9 cellular contexts compared by ENCODE assay signal in genomic region chr13:25372275-25373081, GRCh38. TPM values are rescaled to one million over a fixed set of nuclear protein-coding genes. Genes with fewer than 3 reads are reported as not detected.
A peak's percentile ranks its signal among the peaks of the same experiment; 100 is the strongest.
DNase-seq lines count a peak whose midpoint lies in the region; ATAC-seq and TF ChIP-seq lines count a peak whose summit lies in the region.
"Had no signal": no experiment of that assay in that cellular context is flagged by ENCODE, and none has a peak within 500 bp of the region (broad histone marks: within the 10 kb centered on the region; RNA-seq: fewer than 3 reads in every experiment).

No MANE protein-coding gene starts in this region.

- H3K27me3 ChIP-seq in AG04450 (ENCODE audit: control insufficient read depth, insufficient read depth, low read length) (peaks cover 46% of the 10 kb centered on the region), IMR-90 (ENCODE audit: control insufficient read depth, insufficient read depth, low read length) (peaks cover 57% of the 10 kb centered on the region), transverse colon (peaks cover 85% of the 10 kb centered on the region)

- intact Hi-C loops in IMR-90 (cut with micrococcal nuclease) = no loop called here
- intact Hi-C loops in transverse colon (cut with DNase I; ENCODE audit: low total_unique reads) = no loop called here

- H3K56ac ChIP-seq in IMR-90 (ENCODE audit: extremely low read depth, insufficient read depth, low read length) = no peak overlapping the region

- DNase-seq in AG04450 (ENCODE audit: low read depth, low spot score) (no peak), IMR-90 (no peak), cerebellum (ENCODE audit: low spot score) (peak; percentile 45), NCI-H128 (lab: John Stamatoyannopoulos, UW; ENCODE audit: unreplicated experiment) (no peak), transverse colon (no peak), NCI-H446 (lab: John Stamatoyannopoulos, UW) (no peak)
- DNase-seq in naive thymus-derived CD8-positive, alpha-beta T cell = no peak
- DNase-seq: T-helper 1 cell had no signal

- H3K27ac ChIP-seq in AG04450 (ENCODE audit: low read depth, low read length) (no peak overlapping the region), IMR-90 (ENCODE audit: insufficient read depth, low read length) (no peak overlapping the region), transverse colon (no peak overlapping the region)

- no peak overlapping the region for H3K23ac ChIP-seq in IMR-90 (ENCODE audit: low read depth, low read length)

- H2AK9ac ChIP-seq in IMR-90 (replicated peaks; ENCODE audit: low read depth, low read length, poor library complexity) = no peak overlapping the region

- no peak overlapping the region for H2BK20ac ChIP-seq in IMR-90 (ENCODE audit: low read depth, low read length)

- H3K79me1 ChIP-seq in IMR-90 (ENCODE audit: low read depth in 1 of 2, low read length in 2 of 2) = no peaks in the 10 kb centered on the region

- no peak overlapping the region for H2BK5ac ChIP-seq in IMR-90 (ENCODE audit: low read depth, low read length, poor library complexity, severe bottlenecking)

- no peak overlapping the region for H3K4ac ChIP-seq in IMR-90 (ENCODE audit: low read depth, low read length)

- TF ChIP-seq RAD21 in IMR-90 (IDR thresholded peaks at IDR 0.05; ENCODE audit: low read length) = no peak

- H3K14ac ChIP-seq in IMR-90 (replicated peaks; ENCODE audit: low read depth, low read length) = no peak overlapping the region

- no peak for TF ChIP-seq CTCF in AG04450 (IDR thresholded peaks at IDR 0.05; ENCODE audit: low read depth, low read length)
- TF ChIP-seq CTCF in IMR-90 (conservative IDR thresholded peaks at IDR 0.05; ENCODE audit: low read depth, low read length) = no peak
- TF ChIP-seq CTCF in transverse colon (IDR thresholded peaks at IDR 0.05) = no peak

- H2AFZ ChIP-seq in IMR-90 (replicated peaks; ENCODE audit: low read length, poor library complexity) = peak overlapping the region; percentile 77

- no peak overlapping the region for H4K91ac ChIP-seq in IMR-90 (ENCODE audit: insufficient read depth, low read depth, low read length)

- H3K9me3 ChIP-seq in AG04450 (ENCODE audit: control insufficient read depth, insufficient read depth, low read length) (no peaks in the 10 kb centered on the region; the same call in 1 of the 2 replicates), IMR-90 (ENCODE audit: control insufficient read depth, insufficient read depth, low read length) (no peaks in the 10 kb centered on the region), transverse colon (no peaks in the 10 kb centered on the region)

- H2AK5ac ChIP-seq in IMR-90 (ENCODE audit: low read depth, low read length) = no peak overlapping the region

- peak overlapping the region; percentile 86; the same call in 1 of the 2 replicates for H3K4me2 ChIP-seq in IMR-90 (ENCODE audit: low read depth, low read length)

- in situ Hi-C loops in IMR-90 (cut with MboI; ENCODE audit: low sequenced_read_pairs) (loop anchor here (10.0 kb wide), 1 partner anchor 138 kb away; no protein-coding TSS in a partner anchor), transverse colon (cut with MboI; ENCODE audit: low pct_ligation_motif_present in 1 of 4, low pct_unique_long_range_greater_than_20kb in 1 of 4, low sequenced_read_pairs in 3 of 4) (loop anchor here in 1 of 4 donors (10.0 kb wide), 1 partner anchor 138 kb away; no protein-coding TSS in a partner anchor)

- 10% methylated on average over 41 of the region's 84 CpGs; no CpG with 5 or more reads in 1 of the 2 experiments for WGBS in IMR-90 (ENCODE audit: extremely low coverage in 2 of 2, insufficient read length in 1 of 2), 2 experiments
- 36 to 59% methylated on average over 5 to 44 of the region's 84 CpGs for WGBS in transverse colon (ENCODE audit: low coverage in 1 of 2), 2 donors

- H3K4me3 Mint-ChIP-seq in naive thymus-derived CD8-positive, alpha-beta T cell = peak overlapping the region in 6 of 10 donors; percentile 11 to 63 (median 47)

- no peak for TF ChIP-seq EP300 in transverse colon (IDR thresholded peaks at IDR 0.05; ENCODE audit: low read depth)

- no peak overlapping the region for H2BK15ac ChIP-seq in IMR-90 (ENCODE audit: low read depth, low read length)

- peaks cover 5 to 11% (median 8%) of the 10 kb centered on the region in 4 donors for H3K4me1 Mint-ChIP-seq in naive thymus-derived CD8-positive, alpha-beta T cell

- no peaks in the 10 kb centered on the region for H3K9me1 ChIP-seq in IMR-90 (ENCODE audit: insufficient read depth, low read length)

- CTCF ChIA-PET in AG04450 (lab: Charles Lee) = interaction anchor here (0.7 to 1.0 kb wide), 3 partner anchors 12 to 265 kb away, joined by 3 read pairs; no protein-coding TSS in a partner anchor
- CTCF ChIA-PET in IMR-90 (lab: Yijun Ruan, JAX) = no interaction called here

- no peaks in the 10 kb centered on the region for H4K20me1 ChIP-seq in IMR-90 (ENCODE audit: insufficient read depth, low read length)

- no peak overlapping the region for H3K27ac Mint-ChIP-seq in naive thymus-derived CD8-positive, alpha-beta T cell

- H3K9ac ChIP-seq in IMR-90 (ENCODE audit: low read depth, low read length) = no peak overlapping the region

- H3K9me3 Mint-ChIP-seq in naive thymus-derived CD8-positive, alpha-beta T cell = no peaks in the 10 kb centered on the region

- peaks cover 0 to 5% (median 0%) of the 10 kb centered on the region in 3 donors for H3K36me3 Mint-ChIP-seq in naive thymus-derived CD8-positive, alpha-beta T cell

- H3K36me3 ChIP-seq in IMR-90 (ENCODE audit: control insufficient read depth, insufficient read depth, low read length) = no peaks in the 10 kb centered on the region
- H3K36me3 ChIP-seq in transverse colon = no peaks in the 10 kb centered on the region

- no peak overlapping the region for H4K5ac ChIP-seq in IMR-90 (ENCODE audit: low read depth, low read length)

- no peak overlapping the region for H3K18ac ChIP-seq in IMR-90 (ENCODE audit: low read depth, low read length)

- TF ChIP-seq POLR2A in IMR-90 (IDR thresholded peaks at IDR 0.05; ENCODE audit: low read depth, low read length) = no peak
- TF ChIP-seq POLR2A in transverse colon (IDR thresholded peaks at IDR 0.05) = no peak

- peaks cover 42 to 71% (median 62%) of the 10 kb centered on the region in 5 donors for H3K27me3 Mint-ChIP-seq in naive thymus-derived CD8-positive, alpha-beta T cell

- POLR2A ChIA-PET in AG04450 (lab: Yijun Ruan, JAX) (no interaction called here), IMR-90 (lab: Charles Lee; ENCODE audit: unreplicated experiment) (no interaction called here)
- POLR2A ChIA-PET in naive thymus-derived CD8-positive, alpha-beta T cell (lab: Charles Lee) = no interaction called here

- H4K8ac ChIP-seq in IMR-90 (ENCODE audit: low read depth in 2 of 2, low read length in 2 of 2) = no peak overlapping the region

- H2BK120ac ChIP-seq in IMR-90 (ENCODE audit: low read depth, low read length) = no peak overlapping the region

- BruUV-seq in IMR-90 (replicated peaks; lab: Mats Ljungman, UMichigan) = no TSS peak

- peak overlapping the region; percentile 40 for H3K4me3 ChIP-seq in AG04450 (ENCODE audit: low read depth, low read length)
- peak overlapping the region; percentile 45 for H3K4me3 ChIP-seq in IMR-90 (ENCODE audit: insufficient read depth, low read depth, low read length)
- H3K4me3 ChIP-seq in transverse colon = peak overlapping the region in 2 of 4 donors; percentile 23 to 47

- no peaks in the 10 kb centered on the region for H3K4me1 ChIP-seq in IMR-90 (ENCODE audit: control insufficient read depth, insufficient read depth, low read length)
- H3K4me1 ChIP-seq in transverse colon = peaks cover 0 to 10% (median 3%) of the 10 kb centered on the region in 4 donors

- dilution Hi-C loops in IMR-90 (cut with HindIII; ENCODE audit: low sequenced_read_pairs, unreplicated experiment) = no loop called here

- ATAC-seq in IMR-90 (ENCODE audit: low read depth) (peak; percentile 31; the same call in 1 of the 2 replicates), GM21825 (IDR thresholded peaks at IDR 0.05; ENCODE audit: unreplicated experiment) (no peak)
- ATAC-seq in naive thymus-derived CD8-positive, alpha-beta T cell = no peak

TF ChIP-seq in IMR-90, 13 proteins besides CTCF, POLR2A, EP300 and RAD21 (continues in another document):
- TF ChIP-seq ELK1 (IDR thresholded peaks at IDR 0.05; ENCODE audit: borderline replicate concordance, low read depth, low read length) (no peak), CHD1 (IDR thresholded peaks at IDR 0.05; ENCODE audit: low read depth, low read length) (no peak), SMC3 (IDR thresholded peaks at IDR 0.05; ENCODE audit: low read depth, low read length) (no peak), MAFK (IDR thresholded peaks at IDR 0.05; ENCODE audit: low read depth, low read length) (no peak), BHLHE40 (IDR thresholded peaks at IDR 0.05; ENCODE audit: low read depth, low read length) (no peak), FOS (IDR thresholded peaks at IDR 0.05; ENCODE audit: low read depth, low read length) (no peak), CEBPB (IDR thresholded peaks at IDR 0.05; ENCODE audit: low read depth, low read length) (no peak), RCOR1 (IDR thresholded peaks at IDR 0.05; ENCODE audit: insufficient replicate concordance, low read length) (no peak), MAZ (IDR thresholded peaks at IDR 0.05; ENCODE audit: borderline replicate concordance, low read depth, low read length) (no peak)

RNA-seq across cellular contexts. Expression of gene ATP8A2, which starts 0.7 kb away (rescaled TPM):
- 0.19 and 0.20 TPM in 2 replicates for polyA plus RNA-seq in AG04450 (2011; rRNA removed)
- polyA minus RNA-seq in AG04450 (2011; rRNA and poly(A)+ RNA removed) = 0.23 and 0.35 TPM in 2 replicates
- 0.18 and 0.28 TPM in 2 replicates for total RNA-seq in IMR-90 (2012; rRNA removed)
- 0.02 and 0.04 TPM in 2 replicates for polyA plus RNA-seq in IMR-90 (2012; rRNA removed)
- polyA plus RNA-seq in IMR-90 (2012; cell fraction: cytosol; rRNA removed) = 0.01 and 0.03 TPM in 2 replicates
- 0.01 and 0.02 TPM in 2 replicates for polyA plus RNA-seq in IMR-90 (2012; cell fraction: nucleus; rRNA removed; ENCODE audit: low replicate concordance)
- 34.0 TPM for total RNA-seq in cerebellum
- total RNA-seq in naive thymus-derived CD8-positive, alpha-beta T cell = 1 to 10 TPM; 3.5 to 3.8 TPM
- polyA plus RNA-seq in naive thymus-derived CD8-positive, alpha-beta T cell = 1 to 10 TPM in 2 of 3 donors, under 1 TPM in 1; 0.69 to 2.9 (median 1.5) TPM
- total RNA-seq in transverse colon = 1 to 10 TPM in 1 of 4 donors, under 1 TPM in 3; 0.20 to 1.1 (median 0.59) TPM
